ENCODE assay signal across 1 cellular context in the genomic region with DNA sequence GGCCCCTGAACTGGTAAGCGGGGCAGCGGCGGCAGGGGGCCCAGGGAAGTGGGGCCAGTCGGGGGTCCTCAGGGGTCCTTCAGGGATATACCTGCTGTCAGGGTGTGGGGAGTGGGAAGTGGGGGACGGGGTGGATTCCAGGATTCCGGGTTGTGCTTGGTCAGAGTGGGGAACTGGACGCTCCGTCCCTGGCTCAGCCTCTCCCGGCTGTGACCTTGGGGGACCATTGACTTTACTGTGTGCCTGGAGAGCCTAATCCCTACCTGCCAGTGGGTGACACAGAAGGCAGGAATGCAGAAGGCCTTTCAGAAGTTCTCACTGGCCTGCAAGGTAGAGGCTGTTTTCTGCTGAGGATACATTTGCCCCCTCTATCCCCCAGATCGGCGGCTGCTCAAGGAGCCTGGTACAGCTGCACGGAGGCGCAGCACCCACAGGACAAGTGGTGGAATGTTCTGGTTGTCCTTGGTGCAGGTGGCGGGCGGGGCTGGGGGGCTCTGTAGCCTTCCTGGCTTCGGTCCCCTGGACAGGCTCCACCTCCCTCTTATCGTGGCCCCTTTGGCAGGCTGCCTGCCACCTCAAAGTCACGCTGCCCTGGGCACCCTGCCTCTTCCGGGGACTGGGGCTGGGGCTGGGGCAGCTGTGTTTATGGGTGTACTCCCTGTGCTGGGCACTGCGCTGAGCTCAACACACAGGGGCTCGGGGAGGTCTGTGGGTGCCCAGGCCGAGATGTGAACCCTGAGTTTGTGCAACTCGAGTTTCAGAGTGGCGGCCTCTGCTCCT.
TF ChIP-seq lines count a peak whose summit lies in the region.

No MANE protein-coding gene starts in this region.

TF ChIP-seq in HepG2, 621 proteins besides CTCF, POLR2A, EP300 and RAD21 (continues in another document):
- TF ChIP-seq SPEN (CRISPR knock-in tag; IDR thresholded peaks at IDR 0.05; ENCODE audit: low read depth) (0 out of 2 replicates have a peak, but pooled peaks have one; percentile 18), JUND (CRISPR knock-in tag; IDR thresholded peaks at IDR 0.05) (0 out of 2 replicates have a peak, but pooled peaks have one; percentile 41), ARID2 (CRISPR knock-in tag; IDR thresholded peaks at IDR 0.05; ENCODE audit: borderline replicate concordance) (no peak), HNRNPL (IDR thresholded peaks at IDR 0.05; ENCODE audit: low read depth, low read length) (peak; percentile 86), SMAD9 (CRISPR knock-in tag; IDR thresholded peaks at IDR 0.05) (0 out of 2 replicates have a peak, but pooled peaks have one; percentile 45), ZNF792 (CRISPR knock-in tag; IDR thresholded peaks at IDR 0.05) (0 out of 2 replicates have a peak, but pooled peaks have one; percentile 23), GABPB1 (CRISPR knock-in tag; IDR thresholded peaks at IDR 0.05) (peak; percentile 25; the same call in 1 of the 2 replicates), SALL2 (CRISPR knock-in tag; IDR thresholded peaks at IDR 0.05) (no peak), ZNF30 (CRISPR knock-in tag; IDR thresholded peaks at IDR 0.05) (no peak), ZNF468 (CRISPR knock-in tag; IDR thresholded peaks at IDR 0.05) (no peak), GATAD2A (CRISPR knock-in tag; IDR thresholded peaks at IDR 0.05) (peak; percentile 27; the same call in 1 of the 2 replicates), TBX2 (CRISPR knock-in tag; IDR thresholded peaks at IDR 0.05; ENCODE audit: borderline replicate concordance) (0 out of 2 replicates have a peak, but pooled peaks have one; percentile 10), TEAD3 (CRISPR knock-in tag; optimal IDR thresholded peaks at IDR 0.05; ENCODE audit: borderline replicate concordance) (peak; percentile 91), XRCC5 (optimal IDR thresholded peaks at IDR 0.05; ENCODE audit: low read length) (peak; percentile 17), ELF1 (CRISPR knock-in tag; IDR thresholded peaks at IDR 0.05) (peak; percentile 26; the same call in 1 of the 2 replicates), RXRB (CRISPR knock-in tag; IDR thresholded peaks at IDR 0.05; ENCODE audit: borderline replicate concordance) (0 out of 2 replicates have a peak, but pooled peaks have one; percentile 17), ZNF644 (CRISPR knock-in tag; IDR thresholded peaks at IDR 0.05; ENCODE audit: low read depth) (peak; percentile 42; the same call in 1 of the 2 replicates), PITX1 (CRISPR knock-in tag; IDR thresholded peaks at IDR 0.05) (peak; percentile 66), HDAC1 (CRISPR knock-in tag; IDR thresholded peaks at IDR 0.05) (peak; percentile 27; the same call in 1 of the 2 replicates), FOSL2 (CRISPR knock-in tag; IDR thresholded peaks at IDR 0.05) (peak; percentile 93)
- TF ChIP-seq, protein P1, sequence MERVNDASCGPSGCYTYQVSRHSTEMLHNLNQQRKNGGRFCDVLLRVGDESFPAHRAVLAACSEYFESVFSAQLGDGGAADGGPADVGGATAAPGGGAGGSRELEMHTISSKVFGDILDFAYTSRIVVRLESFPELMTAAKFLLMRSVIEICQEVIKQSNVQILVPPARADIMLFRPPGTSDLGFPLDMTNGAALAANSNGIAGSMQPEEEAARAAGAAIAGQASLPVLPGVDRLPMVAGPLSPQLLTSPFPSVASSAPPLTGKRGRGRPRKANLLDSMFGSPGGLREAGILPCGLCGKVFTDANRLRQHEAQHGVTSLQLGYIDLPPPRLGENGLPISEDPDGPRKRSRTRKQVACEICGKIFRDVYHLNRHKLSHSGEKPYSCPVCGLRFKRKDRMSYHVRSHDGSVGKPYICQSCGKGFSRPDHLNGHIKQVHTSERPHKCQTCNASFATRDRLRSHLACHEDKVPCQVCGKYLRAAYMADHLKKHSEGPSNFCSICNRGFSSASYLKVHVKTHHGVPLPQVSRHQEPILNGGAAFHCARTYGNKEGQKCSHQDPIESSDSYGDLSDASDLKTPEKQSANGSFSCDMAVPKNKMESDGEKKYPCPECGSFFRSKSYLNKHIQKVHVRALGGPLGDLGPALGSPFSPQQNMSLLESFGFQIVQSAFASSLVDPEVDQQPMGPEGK (CRISPR knock-in tag; IDR thresholded peaks at IDR 0.05), result peak; percentile 61; the same call in 1 of the 2 replicates
- TF ChIP-seq, protein P2, sequence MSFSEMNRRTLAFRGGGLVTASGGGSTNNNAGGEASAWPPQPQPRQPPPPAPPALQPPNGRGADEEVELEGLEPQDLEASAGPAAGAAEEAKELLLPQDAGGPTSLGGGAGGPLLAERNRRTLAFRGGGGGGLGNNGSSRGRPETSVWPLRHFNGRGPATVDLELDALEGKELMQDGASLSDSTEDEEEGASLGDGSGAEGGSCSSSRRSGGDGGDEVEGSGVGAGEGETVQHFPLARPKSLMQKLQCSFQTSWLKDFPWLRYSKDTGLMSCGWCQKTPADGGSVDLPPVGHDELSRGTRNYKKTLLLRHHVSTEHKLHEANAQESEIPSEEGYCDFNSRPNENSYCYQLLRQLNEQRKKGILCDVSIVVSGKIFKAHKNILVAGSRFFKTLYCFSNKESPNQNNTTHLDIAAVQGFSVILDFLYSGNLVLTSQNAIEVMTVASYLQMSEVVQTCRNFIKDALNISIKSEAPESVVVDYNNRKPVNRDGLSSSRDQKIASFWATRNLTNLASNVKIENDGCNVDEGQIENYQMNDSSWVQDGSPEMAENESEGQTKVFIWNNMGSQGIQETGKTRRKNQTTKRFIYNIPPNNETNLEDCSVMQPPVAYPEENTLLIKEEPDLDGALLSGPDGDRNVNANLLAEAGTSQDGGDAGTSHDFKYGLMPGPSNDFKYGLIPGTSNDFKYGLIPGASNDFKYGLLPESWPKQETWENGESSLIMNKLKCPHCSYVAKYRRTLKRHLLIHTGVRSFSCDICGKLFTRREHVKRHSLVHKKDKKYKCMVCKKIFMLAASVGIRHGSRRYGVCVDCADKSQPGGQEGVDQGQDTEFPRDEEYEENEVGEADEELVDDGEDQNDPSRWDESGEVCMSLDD (CRISPR knock-in tag; IDR thresholded peaks at IDR 0.05; ENCODE audit: borderline replicate concordance), result no peak
- TF ChIP-seq, protein P3, sequence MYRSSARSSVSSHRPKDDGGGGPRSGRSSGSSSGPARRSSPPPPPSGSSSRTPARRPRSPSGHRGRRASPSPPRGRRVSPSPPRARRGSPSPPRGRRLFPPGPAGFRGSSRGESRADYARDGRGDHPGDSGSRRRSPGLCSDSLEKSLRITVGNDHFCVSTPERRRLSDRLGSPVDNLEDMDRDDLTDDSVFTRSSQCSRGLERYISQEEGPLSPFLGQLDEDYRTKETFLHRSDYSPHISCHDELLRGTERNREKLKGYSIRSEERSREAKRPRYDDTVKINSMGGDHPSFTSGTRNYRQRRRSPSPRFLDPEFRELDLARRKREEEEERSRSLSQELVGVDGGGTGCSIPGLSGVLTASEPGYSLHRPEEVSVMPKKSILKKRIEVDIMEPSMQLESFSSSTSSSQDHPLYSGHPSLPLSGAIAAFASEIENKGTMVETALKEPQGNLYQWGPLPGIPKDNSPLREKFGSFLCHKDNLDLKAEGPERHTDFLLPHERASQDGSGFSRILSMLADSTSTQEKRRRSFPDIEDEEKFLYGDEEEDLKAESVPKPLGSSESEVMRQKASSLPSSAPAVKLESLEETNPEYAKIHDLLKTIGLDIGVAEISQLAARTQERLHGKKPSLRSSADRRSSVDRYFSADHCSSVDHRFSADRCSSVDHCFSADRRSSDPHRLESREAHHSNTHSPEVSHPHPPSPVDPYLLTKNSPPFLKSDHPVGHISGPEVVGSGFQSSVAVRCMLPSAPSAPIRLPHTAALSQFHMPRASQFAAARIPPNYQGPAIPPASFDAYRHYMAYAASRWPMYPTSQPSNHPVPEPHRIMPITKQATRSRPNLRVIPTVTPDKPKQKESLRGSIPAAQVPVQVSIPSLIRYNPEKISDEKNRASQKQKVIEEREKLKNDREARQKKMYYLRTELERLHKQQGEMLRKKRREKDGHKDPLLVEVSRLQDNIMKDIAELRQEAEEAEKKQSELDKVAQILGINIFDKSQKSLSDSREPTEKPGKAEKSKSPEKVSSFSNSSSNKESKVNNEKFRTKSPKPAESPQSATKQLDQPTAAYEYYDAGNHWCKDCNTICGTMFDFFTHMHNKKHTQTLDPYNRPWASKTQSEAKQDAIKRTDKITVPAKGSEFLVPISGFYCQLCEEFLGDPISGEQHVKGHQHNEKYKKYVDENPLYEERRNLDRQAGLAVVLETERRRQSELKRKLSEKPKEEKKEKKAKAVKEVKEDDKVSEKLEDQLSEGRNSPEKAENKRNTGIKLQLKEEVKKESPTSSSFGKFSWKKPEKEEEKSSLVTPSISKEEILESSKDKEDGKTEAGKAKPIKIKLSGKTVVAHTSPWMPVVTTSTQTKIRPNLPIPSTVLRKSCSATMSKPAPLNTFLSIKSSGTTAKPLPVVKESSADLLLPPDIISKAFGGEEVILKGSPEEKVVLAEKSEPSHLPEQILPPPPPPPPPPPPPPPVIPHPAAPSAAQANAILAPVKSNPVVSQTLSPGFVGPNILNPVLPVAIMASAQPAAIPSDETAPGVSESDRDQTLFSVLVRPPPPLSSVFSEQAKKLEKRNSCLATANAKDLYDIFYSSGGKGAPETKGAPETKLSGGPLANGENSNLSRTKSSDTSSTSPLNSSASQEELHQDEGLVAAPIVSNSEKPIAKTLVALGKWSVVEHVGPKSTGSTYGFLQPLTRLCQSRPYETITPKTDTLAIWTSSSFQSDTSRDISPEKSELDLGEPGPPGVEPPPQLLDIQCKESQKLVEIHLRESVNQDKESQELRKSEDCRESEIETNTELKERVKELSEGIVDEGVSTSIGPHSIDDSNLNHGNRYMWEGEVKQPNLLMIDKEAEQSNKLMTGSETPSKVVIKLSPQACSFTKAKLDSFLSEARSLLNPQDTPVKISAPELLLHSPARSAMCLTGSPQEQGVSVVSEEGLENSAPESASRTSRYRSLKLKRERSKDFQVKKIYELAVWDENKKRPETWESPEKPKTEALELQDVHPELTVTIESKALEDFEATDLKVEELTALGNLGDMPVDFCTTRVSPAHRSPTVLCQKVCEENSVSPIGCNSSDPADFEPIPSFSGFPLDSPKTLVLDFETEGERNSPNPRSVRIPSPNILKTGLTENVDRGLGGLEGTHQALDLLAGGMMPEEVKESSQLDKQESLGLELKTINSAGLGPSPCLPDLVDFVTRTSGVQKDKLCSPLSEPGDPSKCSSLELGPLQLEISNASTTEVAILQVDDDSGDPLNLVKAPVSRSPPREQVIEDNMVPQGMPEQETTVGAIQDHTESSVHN (CRISPR knock-in tag; IDR thresholded peaks at IDR 0.05), result no peak
- TF ChIP-seq, protein P4, sequence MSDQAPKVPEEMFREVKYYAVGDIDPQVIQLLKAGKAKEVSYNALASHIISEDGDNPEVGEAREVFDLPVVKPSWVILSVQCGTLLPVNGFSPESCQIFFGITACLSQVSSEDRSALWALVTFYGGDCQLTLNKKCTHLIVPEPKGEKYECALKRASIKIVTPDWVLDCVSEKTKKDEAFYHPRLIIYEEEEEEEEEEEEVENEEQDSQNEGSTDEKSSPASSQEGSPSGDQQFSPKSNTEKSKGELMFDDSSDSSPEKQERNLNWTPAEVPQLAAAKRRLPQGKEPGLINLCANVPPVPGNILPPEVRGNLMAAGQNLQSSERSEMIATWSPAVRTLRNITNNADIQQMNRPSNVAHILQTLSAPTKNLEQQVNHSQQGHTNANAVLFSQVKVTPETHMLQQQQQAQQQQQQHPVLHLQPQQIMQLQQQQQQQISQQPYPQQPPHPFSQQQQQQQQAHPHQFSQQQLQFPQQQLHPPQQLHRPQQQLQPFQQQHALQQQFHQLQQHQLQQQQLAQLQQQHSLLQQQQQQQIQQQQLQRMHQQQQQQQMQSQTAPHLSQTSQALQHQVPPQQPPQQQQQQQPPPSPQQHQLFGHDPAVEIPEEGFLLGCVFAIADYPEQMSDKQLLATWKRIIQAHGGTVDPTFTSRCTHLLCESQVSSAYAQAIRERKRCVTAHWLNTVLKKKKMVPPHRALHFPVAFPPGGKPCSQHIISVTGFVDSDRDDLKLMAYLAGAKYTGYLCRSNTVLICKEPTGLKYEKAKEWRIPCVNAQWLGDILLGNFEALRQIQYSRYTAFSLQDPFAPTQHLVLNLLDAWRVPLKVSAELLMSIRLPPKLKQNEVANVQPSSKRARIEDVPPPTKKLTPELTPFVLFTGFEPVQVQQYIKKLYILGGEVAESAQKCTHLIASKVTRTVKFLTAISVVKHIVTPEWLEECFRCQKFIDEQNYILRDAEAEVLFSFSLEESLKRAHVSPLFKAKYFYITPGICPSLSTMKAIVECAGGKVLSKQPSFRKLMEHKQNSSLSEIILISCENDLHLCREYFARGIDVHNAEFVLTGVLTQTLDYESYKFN (CRISPR knock-in tag; conservative IDR thresholded peaks at IDR 0.05), result 0 out of 2 replicates have a peak, but pooled peaks have one; percentile 15
- TF ChIP-seq, protein P5, sequence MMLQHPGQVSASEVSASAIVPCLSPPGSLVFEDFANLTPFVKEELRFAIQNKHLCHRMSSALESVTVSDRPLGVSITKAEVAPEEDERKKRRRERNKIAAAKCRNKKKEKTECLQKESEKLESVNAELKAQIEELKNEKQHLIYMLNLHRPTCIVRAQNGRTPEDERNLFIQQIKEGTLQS (CRISPR knock-in tag; IDR thresholded peaks at IDR 0.05), result peak; percentile 69; the same call in 1 of the 2 replicates
- TF ChIP-seq, protein P6, sequence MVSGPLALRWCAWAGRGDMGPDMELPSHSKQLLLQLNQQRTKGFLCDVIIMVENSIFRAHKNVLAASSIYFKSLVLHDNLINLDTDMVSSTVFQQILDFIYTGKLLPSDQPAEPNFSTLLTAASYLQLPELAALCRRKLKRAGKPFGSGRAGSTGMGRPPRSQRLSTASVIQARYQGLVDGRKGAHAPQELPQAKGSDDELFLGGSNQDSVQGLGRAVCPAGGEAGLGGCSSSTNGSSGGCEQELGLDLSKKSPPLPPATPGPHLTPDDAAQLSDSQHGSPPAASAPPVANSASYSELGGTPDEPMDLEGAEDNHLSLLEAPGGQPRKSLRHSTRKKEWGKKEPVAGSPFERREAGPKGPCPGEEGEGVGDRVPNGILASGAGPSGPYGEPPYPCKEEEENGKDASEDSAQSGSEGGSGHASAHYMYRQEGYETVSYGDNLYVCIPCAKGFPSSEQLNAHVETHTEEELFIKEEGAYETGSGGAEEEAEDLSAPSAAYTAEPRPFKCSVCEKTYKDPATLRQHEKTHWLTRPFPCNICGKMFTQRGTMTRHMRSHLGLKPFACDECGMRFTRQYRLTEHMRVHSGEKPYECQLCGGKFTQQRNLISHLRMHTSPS (CRISPR knock-in tag; IDR thresholded peaks at IDR 0.05; ENCODE audit: low read depth), result peak; percentile 73; the same call in 1 of the 2 replicates
